Comparison of ENCODE assay signal across 1 cellular context in the genomic region with DNA sequence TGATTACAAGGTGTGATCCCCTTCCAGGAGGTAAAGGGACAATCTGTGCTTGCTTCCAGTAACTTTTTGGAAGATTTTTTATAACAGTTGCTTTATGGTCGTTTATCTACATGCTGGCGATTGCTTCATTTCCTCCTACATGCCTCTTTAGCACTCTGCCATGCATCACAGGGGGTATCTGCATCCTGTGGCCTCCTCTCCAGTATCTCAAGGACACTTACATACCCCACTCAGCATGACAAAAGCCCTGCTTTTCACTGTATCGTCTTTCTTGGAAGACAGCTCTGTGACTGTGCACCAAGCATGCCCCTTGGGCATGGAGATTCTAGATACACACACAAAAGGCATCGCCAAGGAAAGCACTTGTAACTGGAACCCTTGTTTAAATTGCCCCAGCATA.
A peak's percentile ranks its signal among the peaks of the same experiment; 100 is the strongest.
TF ChIP-seq lines count a peak whose summit lies in the region.

No MANE protein-coding gene starts in this region.

TF ChIP-seq in H1, 55 proteins besides CTCF, POLR2A, EP300 and RAD21 (continued from another document):
- peak; percentile 82 for TF ChIP-seq CEBPB (IDR thresholded peaks at IDR 0.05; ENCODE audit: low read depth, low read length)
- TF ChIP-seq, protein P1, sequence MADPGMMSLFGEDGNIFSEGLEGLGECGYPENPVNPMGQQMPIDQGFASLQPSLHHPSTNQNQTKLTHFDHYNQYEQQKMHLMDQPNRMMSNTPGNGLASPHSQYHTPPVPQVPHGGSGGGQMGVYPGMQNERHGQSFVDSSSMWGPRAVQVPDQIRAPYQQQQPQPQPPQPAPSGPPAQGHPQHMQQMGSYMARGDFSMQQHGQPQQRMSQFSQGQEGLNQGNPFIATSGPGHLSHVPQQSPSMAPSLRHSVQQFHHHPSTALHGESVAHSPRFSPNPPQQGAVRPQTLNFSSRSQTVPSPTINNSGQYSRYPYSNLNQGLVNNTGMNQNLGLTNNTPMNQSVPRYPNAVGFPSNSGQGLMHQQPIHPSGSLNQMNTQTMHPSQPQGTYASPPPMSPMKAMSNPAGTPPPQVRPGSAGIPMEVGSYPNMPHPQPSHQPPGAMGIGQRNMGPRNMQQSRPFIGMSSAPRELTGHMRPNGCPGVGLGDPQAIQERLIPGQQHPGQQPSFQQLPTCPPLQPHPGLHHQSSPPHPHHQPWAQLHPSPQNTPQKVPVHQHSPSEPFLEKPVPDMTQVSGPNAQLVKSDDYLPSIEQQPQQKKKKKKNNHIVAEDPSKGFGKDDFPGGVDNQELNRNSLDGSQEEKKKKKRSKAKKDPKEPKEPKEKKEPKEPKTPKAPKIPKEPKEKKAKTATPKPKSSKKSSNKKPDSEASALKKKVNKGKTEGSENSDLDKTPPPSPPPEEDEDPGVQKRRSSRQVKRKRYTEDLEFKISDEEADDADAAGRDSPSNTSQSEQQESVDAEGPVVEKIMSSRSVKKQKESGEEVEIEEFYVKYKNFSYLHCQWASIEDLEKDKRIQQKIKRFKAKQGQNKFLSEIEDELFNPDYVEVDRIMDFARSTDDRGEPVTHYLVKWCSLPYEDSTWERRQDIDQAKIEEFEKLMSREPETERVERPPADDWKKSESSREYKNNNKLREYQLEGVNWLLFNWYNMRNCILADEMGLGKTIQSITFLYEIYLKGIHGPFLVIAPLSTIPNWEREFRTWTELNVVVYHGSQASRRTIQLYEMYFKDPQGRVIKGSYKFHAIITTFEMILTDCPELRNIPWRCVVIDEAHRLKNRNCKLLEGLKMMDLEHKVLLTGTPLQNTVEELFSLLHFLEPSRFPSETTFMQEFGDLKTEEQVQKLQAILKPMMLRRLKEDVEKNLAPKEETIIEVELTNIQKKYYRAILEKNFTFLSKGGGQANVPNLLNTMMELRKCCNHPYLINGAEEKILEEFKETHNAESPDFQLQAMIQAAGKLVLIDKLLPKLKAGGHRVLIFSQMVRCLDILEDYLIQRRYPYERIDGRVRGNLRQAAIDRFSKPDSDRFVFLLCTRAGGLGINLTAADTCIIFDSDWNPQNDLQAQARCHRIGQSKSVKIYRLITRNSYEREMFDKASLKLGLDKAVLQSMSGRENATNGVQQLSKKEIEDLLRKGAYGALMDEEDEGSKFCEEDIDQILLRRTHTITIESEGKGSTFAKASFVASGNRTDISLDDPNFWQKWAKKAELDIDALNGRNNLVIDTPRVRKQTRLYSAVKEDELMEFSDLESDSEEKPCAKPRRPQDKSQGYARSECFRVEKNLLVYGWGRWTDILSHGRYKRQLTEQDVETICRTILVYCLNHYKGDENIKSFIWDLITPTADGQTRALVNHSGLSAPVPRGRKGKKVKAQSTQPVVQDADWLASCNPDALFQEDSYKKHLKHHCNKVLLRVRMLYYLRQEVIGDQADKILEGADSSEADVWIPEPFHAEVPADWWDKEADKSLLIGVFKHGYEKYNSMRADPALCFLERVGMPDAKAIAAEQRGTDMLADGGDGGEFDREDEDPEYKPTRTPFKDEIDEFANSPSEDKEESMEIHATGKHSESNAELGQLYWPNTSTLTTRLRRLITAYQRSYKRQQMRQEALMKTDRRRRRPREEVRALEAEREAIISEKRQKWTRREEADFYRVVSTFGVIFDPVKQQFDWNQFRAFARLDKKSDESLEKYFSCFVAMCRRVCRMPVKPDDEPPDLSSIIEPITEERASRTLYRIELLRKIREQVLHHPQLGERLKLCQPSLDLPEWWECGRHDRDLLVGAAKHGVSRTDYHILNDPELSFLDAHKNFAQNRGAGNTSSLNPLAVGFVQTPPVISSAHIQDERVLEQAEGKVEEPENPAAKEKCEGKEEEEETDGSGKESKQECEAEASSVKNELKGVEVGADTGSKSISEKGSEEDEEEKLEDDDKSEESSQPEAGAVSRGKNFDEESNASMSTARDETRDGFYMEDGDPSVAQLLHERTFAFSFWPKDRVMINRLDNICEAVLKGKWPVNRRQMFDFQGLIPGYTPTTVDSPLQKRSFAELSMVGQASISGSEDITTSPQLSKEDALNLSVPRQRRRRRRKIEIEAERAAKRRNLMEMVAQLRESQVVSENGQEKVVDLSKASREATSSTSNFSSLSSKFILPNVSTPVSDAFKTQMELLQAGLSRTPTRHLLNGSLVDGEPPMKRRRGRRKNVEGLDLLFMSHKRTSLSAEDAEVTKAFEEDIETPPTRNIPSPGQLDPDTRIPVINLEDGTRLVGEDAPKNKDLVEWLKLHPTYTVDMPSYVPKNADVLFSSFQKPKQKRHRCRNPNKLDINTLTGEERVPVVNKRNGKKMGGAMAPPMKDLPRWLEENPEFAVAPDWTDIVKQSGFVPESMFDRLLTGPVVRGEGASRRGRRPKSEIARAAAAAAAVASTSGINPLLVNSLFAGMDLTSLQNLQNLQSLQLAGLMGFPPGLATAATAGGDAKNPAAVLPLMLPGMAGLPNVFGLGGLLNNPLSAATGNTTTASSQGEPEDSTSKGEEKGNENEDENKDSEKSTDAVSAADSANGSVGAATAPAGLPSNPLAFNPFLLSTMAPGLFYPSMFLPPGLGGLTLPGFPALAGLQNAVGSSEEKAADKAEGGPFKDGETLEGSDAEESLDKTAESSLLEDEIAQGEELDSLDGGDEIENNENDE (IDR thresholded peaks at IDR 0.05; ENCODE audit: insufficient replicate concordance, low read length), result no peak
